10 cellular contexts compared by ENCODE assay signal in genomic region chr17:78355045-78355641, GRCh38. TPM values are rescaled to one million over a fixed set of nuclear protein-coding genes. Genes with fewer than 3 reads are reported as not detected.
DNase-seq lines count a peak whose midpoint lies in the region; ATAC-seq and TF ChIP-seq lines count a peak whose summit lies in the region.
"Had no signal": no experiment of that assay in that cellular context is flagged by ENCODE, and none has a peak within 500 bp of the region (broad histone marks: within the 10 kb centered on the region; RNA-seq: fewer than 3 reads in every experiment).

No MANE protein-coding gene starts in this region.

- no peak for TF ChIP-seq POLR2A in gastroesophageal sphincter (IDR thresholded peaks at IDR 0.05)

- H4K20me1 ChIP-seq in GM23338 (replicated peaks; ENCODE audit: insufficient read depth) = peaks cover 28% of the 10 kb centered on the region

- peak overlapping the region; percentile 76 for H3K4me2 ChIP-seq in GM23338

- 0 out of 3 replicates have a peak, but pooled peaks cover 2% of the 10 kb centered on the region for H3K9me3 Mint-ChIP-seq in GM23338
- H3K9me3 Mint-ChIP-seq in activated CD4-positive, alpha-beta memory T cell treated with anti-CD3 and anti-CD28 coated beads, Interleukin-2, amount 10 ng/mL, durations not matched to agents 7 days and 5 days = no peaks in the 10 kb centered on the region
- no peaks in the 10 kb centered on the region for H3K9me3 Mint-ChIP-seq in stimulated activated memory B cell treated with anti-CD40 and anti-IgM and Interleukin-4, amounts not matched to agents 10 μg/mL and 1 μg/mL and 100 μg/mL, for 72 hours

- CTCF ChIA-PET in activated CD4-positive, alpha-beta memory T cell treated with anti-CD3 and anti-CD28 coated beads, Interleukin-2, amount 10 ng/mL, durations not matched to agents 7 days and 5 days (lab: Charles Lee) = interaction anchor here (2.0 to 2.6 kb wide), 3 partner anchors 64 to 67 kb away, joined by 4 to 11 read pairs (median 6); no protein-coding TSS in a partner anchor

- peaks cover 54% of the 10 kb centered on the region for H3F3A ChIP-seq in GM23338 (replicated peaks; ENCODE audit: low read depth)

- H3K27me3 ChIP-seq in GM23338 (ENCODE audit: insufficient read depth) = peaks cover 34% of the 10 kb centered on the region
- no peaks in the 10 kb centered on the region for H3K27me3 ChIP-seq in gastroesophageal sphincter

- peaks cover 62% of the 10 kb centered on the region for H3K4me1 ChIP-seq in GM23338 (ENCODE audit: insufficient read depth)
- H3K4me1 ChIP-seq in gastroesophageal sphincter = peaks cover 20 to 93% (median 49%) of the 10 kb centered on the region in 3 donors

- peaks cover 34% of the 10 kb centered on the region for H3K79me2 ChIP-seq in GM23338 (replicated peaks; ENCODE audit: insufficient read depth)

- no peak for DNase-seq in GM23338 (ENCODE audit: low spot score)
- peak; percentile 55 for DNase-seq in activated CD4-positive, alpha-beta memory T cell treated with anti-CD3 and anti-CD28 coated beads, Interleukin-2, amount 10 ng/mL, durations not matched to agents 7 days and 5 days
- DNase-seq in cerebellum (ENCODE audit: low spot score) = no peak
- no peak for DNase-seq in HPDE6-E6E7 (ENCODE audit: extremely low spot score)
- DNase-seq: activated effector memory CD4-positive, alpha-beta T cell treated with Interleukin-2 at 50 U/mL for 16 hours; NCI-H2081 had no signal

- H2AFZ ChIP-seq in GM23338 = no peak overlapping the region

- TF ChIP-seq CTCF in GM23338 (conservative IDR thresholded peaks at IDR 0.05; ENCODE audit: low read depth in 2 of 2) (no peak), gastroesophageal sphincter (IDR thresholded peaks at IDR 0.05) (no peak)

- H3K9me3 ChIP-seq in gastroesophageal sphincter = no peaks in the 10 kb centered on the region

- H3K36me3 ChIP-seq in GM23338 (ENCODE audit: insufficient read depth) = peaks cover 12% of the 10 kb centered on the region; the same call in 1 of the 2 replicates
- peaks cover 0 to 26% of the 10 kb centered on the region in 2 donors for H3K36me3 ChIP-seq in gastroesophageal sphincter

- H3K27ac ChIP-seq in GM23338 (ENCODE audit: low read depth) (no peak overlapping the region), gastroesophageal sphincter (peak overlapping the region; percentile 53 to 96 (median 90))
- H3K27ac ChIP-seq: neutrophil had no signal

- H3K4me1 Mint-ChIP-seq in GM23338 = peaks cover 67% of the 10 kb centered on the region
- H3K4me1 Mint-ChIP-seq in activated CD4-positive, alpha-beta memory T cell treated with anti-CD3 and anti-CD28 coated beads, Interleukin-2, amount 10 ng/mL, durations not matched to agents 7 days and 5 days = peaks cover 66% of the 10 kb centered on the region
- H3K4me1 Mint-ChIP-seq in stimulated activated memory B cell treated with anti-CD40 and anti-IgM and Interleukin-4, amounts not matched to agents 10 μg/mL and 1 μg/mL and 100 μg/mL, for 72 hours = peaks cover 69% of the 10 kb centered on the region

- H3K4me3 Mint-ChIP-seq in GM23338 = peak overlapping the region; percentile 76; the same call in 1 of the 3 replicates
- peak overlapping the region; percentile 80 for H3K4me3 Mint-ChIP-seq in activated CD4-positive, alpha-beta memory T cell treated with anti-CD3 and anti-CD28 coated beads, Interleukin-2, amount 10 ng/mL, durations not matched to agents 7 days and 5 days
- H3K4me3 Mint-ChIP-seq in stimulated activated memory B cell treated with anti-CD40 and anti-IgM and Interleukin-4, amounts not matched to agents 10 μg/mL and 1 μg/mL and 100 μg/mL, for 72 hours = no peak overlapping the region

- no peak for TF ChIP-seq EP300 in gastroesophageal sphincter (IDR thresholded peaks at IDR 0.05)

- ATAC-seq in GM23338 = no peak
- ATAC-seq in gastroesophageal sphincter = no peak
- ATAC-seq in stimulated activated memory B cell treated with anti-CD40 and anti-IgM and Interleukin-4, amounts not matched to agents 10 μg/mL and 1 μg/mL and 100 μg/mL, for 72 hours = no peak
- no peak for ATAC-seq in HG02763 (IDR thresholded peaks at IDR 0.05; ENCODE audit: unreplicated experiment)

- no peaks in the 10 kb centered on the region for H3K9me2 ChIP-seq in GM23338 (ENCODE audit: insufficient read depth)

- H3K27ac Mint-ChIP-seq in GM23338 = peak overlapping the region; percentile 54; the same call in 1 of the 2 replicates
- peak overlapping the region; percentile 93 for H3K27ac Mint-ChIP-seq in activated CD4-positive, alpha-beta memory T cell treated with anti-CD3 and anti-CD28 coated beads, Interleukin-2, amount 10 ng/mL, durations not matched to agents 7 days and 5 days
- peak overlapping the region; percentile 89 for H3K27ac Mint-ChIP-seq in stimulated activated memory B cell treated with anti-CD40 and anti-IgM and Interleukin-4, amounts not matched to agents 10 μg/mL and 1 μg/mL and 100 μg/mL, for 72 hours

- H3K27me3 Mint-ChIP-seq in GM23338 (ENCODE audit: insufficient read depth, low read depth, poor library complexity) = peaks cover 36% of the 10 kb centered on the region
- no peaks in the 10 kb centered on the region for H3K27me3 Mint-ChIP-seq in activated CD4-positive, alpha-beta memory T cell treated with anti-CD3 and anti-CD28 coated beads, Interleukin-2, amount 10 ng/mL, durations not matched to agents 7 days and 5 days
- no peaks in the 10 kb centered on the region for H3K27me3 Mint-ChIP-seq in stimulated activated memory B cell treated with anti-CD40 and anti-IgM and Interleukin-4, amounts not matched to agents 10 μg/mL and 1 μg/mL and 100 μg/mL, for 72 hours

- peak overlapping the region; percentile 39 for H3K4me3 ChIP-seq in GM23338
- no peak overlapping the region for H3K4me3 ChIP-seq in gastroesophageal sphincter

- POLR2A ChIA-PET in activated CD4-positive, alpha-beta memory T cell treated with anti-CD3 and anti-CD28 coated beads, Interleukin-2, amount 10 ng/mL, durations not matched to agents 7 days and 5 days (lab: Charles Lee) = interaction anchor here (1.1 to 6.4 kb wide), 6 partner anchors 26 to 96 kb away, joined by 3 to 68 read pairs (median 5); no protein-coding TSS in a partner anchor

- 56% methylated on average over 6 of the region's 9 CpGs; no CpG with 5 or more reads in 1 of the 2 donors for WGBS in gastroesophageal sphincter (ENCODE audit: low coverage in 1 of 2), 2 donors

- peaks cover 39% of the 10 kb centered on the region for H3K36me3 Mint-ChIP-seq in GM23338 (ENCODE audit: low read depth)
- peaks cover 48% of the 10 kb centered on the region for H3K36me3 Mint-ChIP-seq in activated CD4-positive, alpha-beta memory T cell treated with anti-CD3 and anti-CD28 coated beads, Interleukin-2, amount 10 ng/mL, durations not matched to agents 7 days and 5 days (ENCODE audit: low read depth)
- H3K36me3 Mint-ChIP-seq in stimulated activated memory B cell treated with anti-CD40 and anti-IgM and Interleukin-4, amounts not matched to agents 10 μg/mL and 1 μg/mL and 100 μg/mL, for 72 hours = peaks cover 25% of the 10 kb centered on the region

TF ChIP-seq in GM23338, 12 proteins besides CTCF, POLR2A, EP300 and RAD21:
- no peak for TF ChIP-seq CREB1 (CRISPR knock-in tag; IDR thresholded peaks at IDR 0.05; ENCODE audit: low read depth)
- TF ChIP-seq, protein P1, sequence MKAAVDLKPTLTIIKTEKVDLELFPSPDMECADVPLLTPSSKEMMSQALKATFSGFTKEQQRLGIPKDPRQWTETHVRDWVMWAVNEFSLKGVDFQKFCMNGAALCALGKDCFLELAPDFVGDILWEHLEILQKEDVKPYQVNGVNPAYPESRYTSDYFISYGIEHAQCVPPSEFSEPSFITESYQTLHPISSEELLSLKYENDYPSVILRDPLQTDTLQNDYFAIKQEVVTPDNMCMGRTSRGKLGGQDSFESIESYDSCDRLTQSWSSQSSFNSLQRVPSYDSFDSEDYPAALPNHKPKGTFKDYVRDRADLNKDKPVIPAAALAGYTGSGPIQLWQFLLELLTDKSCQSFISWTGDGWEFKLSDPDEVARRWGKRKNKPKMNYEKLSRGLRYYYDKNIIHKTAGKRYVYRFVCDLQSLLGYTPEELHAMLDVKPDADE (IDR thresholded peaks at IDR 0.05) = no peak
- no peak for TF ChIP-seq ZNF331 (CRISPR knock-in tag; IDR thresholded peaks at IDR 0.05; ENCODE audit: low read depth)
- TF ChIP-seq STAT1 (IDR thresholded peaks at IDR 0.05; ENCODE audit: unreplicated experiment) = no peak
- no peak for TF ChIP-seq EZH2 (IDR thresholded peaks at IDR 0.05; ENCODE audit: low read depth, unreplicated experiment)
- TF ChIP-seq POLR2AphosphoS5 (IDR thresholded peaks at IDR 0.05; ENCODE audit: low read depth) = no peak
- no peak for TF ChIP-seq ZNF114 (CRISPR knock-in tag; IDR thresholded peaks at IDR 0.05)
- TF ChIP-seq NANOG (IDR thresholded peaks at IDR 0.05; ENCODE audit: borderline replicate concordance) = no peak
TF ChIP-seq in GM23338: peak in this region for 0.

RNA-seq across cellular contexts. Expression of gene SOCS3, which starts 4.7 kb away (rescaled TPM):
- total RNA-seq in GM23338 (2014; rRNA removed; shearing (Covaris generic)) = 25.1 and 32.9 TPM in 2 replicates
- polyA plus RNA-seq in GM23338 (2016; fragmentation: Nextera tagmentation; extraction: Ambion mirVana) = 13.2 TPM in 2 replicates
- total RNA-seq in activated CD4-positive, alpha-beta memory T cell treated with anti-CD3 and anti-CD28 coated beads, Interleukin-2, amount 10 ng/mL, durations not matched to agents 7 days and 5 days = 10 to 100 TPM; 68.7 to 69.8 TPM
- 100 to 1,000 TPM in 1 of 4 donors, 10 to 100 TPM in 3; 11.5 to 423 (median 38.2) TPM for total RNA-seq in gastroesophageal sphincter
- 10.7 TPM for total RNA-seq in cerebellum

RNA-seq across cellular contexts. Expression of gene PGS1, which starts 23.3 kb away (rescaled TPM):
- total RNA-seq in GM23338 (2014; rRNA removed; shearing (Covaris generic)) = 65.8 and 67.1 TPM in 2 replicates
- polyA plus RNA-seq in GM23338 (2016; fragmentation: Nextera tagmentation; extraction: Ambion mirVana) = 42.5 and 43.9 TPM in 2 replicates
- 10 to 100 TPM; 70.7 to 75.5 TPM for total RNA-seq in activated CD4-positive, alpha-beta memory T cell treated with anti-CD3 and anti-CD28 coated beads, Interleukin-2, amount 10 ng/mL, durations not matched to agents 7 days and 5 days
- total RNA-seq in gastroesophageal sphincter = 10 to 100 TPM; 24.1 to 53.0 (median 38.8) TPM
- 41.8 TPM for total RNA-seq in cerebellum
